ENCODE assay signal across 8 cellular contexts in the genomic region with DNA sequence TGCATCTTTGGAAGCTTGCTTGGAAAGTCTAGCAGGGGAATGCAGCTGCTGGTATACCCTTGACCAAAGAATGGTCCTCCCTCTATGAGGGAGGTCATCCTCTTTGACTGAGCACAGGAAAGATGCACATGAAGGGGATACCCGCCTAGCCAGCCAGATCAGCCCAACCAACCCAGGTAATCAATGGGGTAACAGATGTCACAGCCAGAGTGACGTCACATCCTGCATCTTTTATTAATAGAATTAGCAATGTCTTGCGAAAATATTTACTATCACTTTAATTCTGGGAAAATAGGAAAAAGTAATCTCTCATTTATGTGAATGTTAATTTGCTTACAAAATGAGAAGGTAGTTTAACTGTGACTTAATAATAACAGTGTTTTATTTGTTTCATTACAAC.
"Had no signal": no experiment of that assay in that cellular context is flagged by ENCODE, and none has a peak within 500 bp of the region (broad histone marks: within the 10 kb centered on the region; RNA-seq: fewer than 3 reads in every experiment).

No MANE protein-coding gene starts in this region.

- H3K4me3 Mint-ChIP-seq: IgD-negative memory B cell had no signal

- H3K4me3 ChIP-seq: K562 had no signal

- H3K27ac Mint-ChIP-seq: IgD-negative memory B cell had no signal

- ATAC-seq: K562 had no signal

- H3K4me2 ChIP-seq: KMS-11 had no signal

- DNase-seq: IMR-90, KBM-7, KG1 had no signal

- H3K27ac ChIP-seq: HL-60, KMS-11 had no signal

- FAIRE-seq: HTR-8/SVneo, K562 had no signal

- H3K4me1 Mint-ChIP-seq: IgD-negative memory B cell had no signal

- H3K9ac ChIP-seq: KMS-11 had no signal
